1 cellular context compared by ENCODE assay signal in genomic region chr10:6650580-6650979, GRCh38.
TF ChIP-seq lines count a peak whose summit lies in the region.

No MANE protein-coding gene starts in this region.

TF ChIP-seq in HepG2, 621 proteins besides CTCF, POLR2A, EP300 and RAD21:
- TF ChIP-seq NFYC (CRISPR knock-in tag; IDR thresholded peaks at IDR 0.05) (no peak), ZNF230 (CRISPR knock-in tag; IDR thresholded peaks at IDR 0.05) (no peak), MYPOP (CRISPR knock-in tag; IDR thresholded peaks at IDR 0.05) (no peak), CREB1 (IDR thresholded peaks at IDR 0.05) (0 out of 2 replicates have a peak, but pooled peaks have one; percentile 12), CREB1 (CRISPR knock-in tag; IDR thresholded peaks at IDR 0.05) (no peak), YY1 (IDR thresholded peaks at IDR 0.05; ENCODE audit: insufficient read depth, insufficient replicate concordance, low read depth, low read length) (no peak), JUND (CRISPR knock-in tag; IDR thresholded peaks at IDR 0.05) (no peak), ZNF343 (CRISPR knock-in tag; IDR thresholded peaks at IDR 0.05) (no peak)
